1 cellular context compared by ENCODE assay signal in the genomic region with DNA sequence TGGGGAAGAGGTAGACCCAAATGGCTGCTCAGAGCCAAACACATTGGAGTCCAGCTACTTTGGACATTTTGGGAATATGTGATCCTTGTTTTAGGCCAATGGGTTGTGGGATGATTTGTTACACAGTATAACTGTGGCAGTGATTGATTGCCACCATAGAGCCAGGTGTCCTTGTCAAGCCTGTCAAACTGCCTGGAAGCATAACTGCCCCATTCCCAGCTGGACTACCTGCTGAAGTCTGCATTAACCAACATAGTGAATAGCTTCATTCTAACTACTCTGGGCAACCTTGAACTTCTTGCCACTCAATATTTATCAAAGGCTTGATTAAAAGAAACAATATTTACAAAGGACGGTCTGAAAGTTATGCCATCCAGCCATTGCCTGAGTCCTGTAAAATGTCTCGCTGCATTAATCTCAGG.
TF ChIP-seq lines count a peak whose summit lies in the region.

No MANE protein-coding gene starts in this region.

TF ChIP-seq in HepG2, 621 proteins besides CTCF, POLR2A, EP300 and RAD21 (continued from another document and continues in another):
- TF ChIP-seq, protein P1, sequence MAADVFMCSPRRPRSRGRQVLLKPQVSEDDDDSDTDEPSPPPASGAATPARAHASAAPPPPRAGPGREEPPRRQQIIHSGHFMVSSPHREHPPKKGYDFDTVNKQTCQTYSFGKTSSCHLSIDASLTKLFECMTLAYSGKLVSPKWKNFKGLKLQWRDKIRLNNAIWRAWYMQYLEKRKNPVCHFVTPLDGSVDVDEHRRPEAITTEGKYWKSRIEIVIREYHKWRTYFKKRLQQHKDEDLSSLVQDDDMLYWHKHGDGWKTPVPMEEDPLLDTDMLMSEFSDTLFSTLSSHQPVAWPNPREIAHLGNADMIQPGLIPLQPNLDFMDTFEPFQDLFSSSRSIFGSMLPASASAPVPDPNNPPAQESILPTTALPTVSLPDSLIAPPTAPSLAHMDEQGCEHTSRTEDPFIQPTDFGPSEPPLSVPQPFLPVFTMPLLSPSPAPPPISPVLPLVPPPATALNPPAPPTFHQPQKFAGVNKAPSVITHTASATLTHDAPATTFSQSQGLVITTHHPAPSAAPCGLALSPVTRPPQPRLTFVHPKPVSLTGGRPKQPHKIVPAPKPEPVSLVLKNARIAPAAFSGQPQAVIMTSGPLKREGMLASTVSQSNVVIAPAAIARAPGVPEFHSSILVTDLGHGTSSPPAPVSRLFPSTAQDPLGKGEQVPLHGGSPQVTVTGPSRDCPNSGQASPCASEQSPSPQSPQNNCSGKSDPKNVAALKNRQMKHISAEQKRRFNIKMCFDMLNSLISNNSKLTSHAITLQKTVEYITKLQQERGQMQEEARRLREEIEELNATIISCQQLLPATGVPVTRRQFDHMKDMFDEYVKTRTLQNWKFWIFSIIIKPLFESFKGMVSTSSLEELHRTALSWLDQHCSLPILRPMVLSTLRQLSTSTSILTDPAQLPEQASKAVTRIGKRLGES (CRISPR knock-in tag; IDR thresholded peaks at IDR 0.05; ENCODE audit: borderline replicate concordance), result no peak
- peak; percentile 44; the same call in 1 of the 2 replicates for TF ChIP-seq SALL2 (CRISPR knock-in tag; IDR thresholded peaks at IDR 0.05)
- peak; percentile 63 for TF ChIP-seq PITX1 (CRISPR knock-in tag; IDR thresholded peaks at IDR 0.05)
- no peak for TF ChIP-seq ZNF205 (CRISPR knock-in tag; IDR thresholded peaks at IDR 0.05)
- TF ChIP-seq ARNTL (CRISPR knock-in tag; IDR thresholded peaks at IDR 0.05), result no peak
- TF ChIP-seq ARNT2 (CRISPR knock-in tag; IDR thresholded peaks at IDR 0.05; ENCODE audit: low read depth), result peak; percentile 55; the same call in 1 of the 2 replicates
- TF ChIP-seq FOXA1 (IDR thresholded peaks at IDR 0.05), result 0 out of 2 replicates have a peak, but pooled peaks have one; percentile 7
- peak; percentile 95 for TF ChIP-seq FOXA1 (CRISPR knock-in tag; IDR thresholded peaks at IDR 0.05)
- TF ChIP-seq, protein P2, sequence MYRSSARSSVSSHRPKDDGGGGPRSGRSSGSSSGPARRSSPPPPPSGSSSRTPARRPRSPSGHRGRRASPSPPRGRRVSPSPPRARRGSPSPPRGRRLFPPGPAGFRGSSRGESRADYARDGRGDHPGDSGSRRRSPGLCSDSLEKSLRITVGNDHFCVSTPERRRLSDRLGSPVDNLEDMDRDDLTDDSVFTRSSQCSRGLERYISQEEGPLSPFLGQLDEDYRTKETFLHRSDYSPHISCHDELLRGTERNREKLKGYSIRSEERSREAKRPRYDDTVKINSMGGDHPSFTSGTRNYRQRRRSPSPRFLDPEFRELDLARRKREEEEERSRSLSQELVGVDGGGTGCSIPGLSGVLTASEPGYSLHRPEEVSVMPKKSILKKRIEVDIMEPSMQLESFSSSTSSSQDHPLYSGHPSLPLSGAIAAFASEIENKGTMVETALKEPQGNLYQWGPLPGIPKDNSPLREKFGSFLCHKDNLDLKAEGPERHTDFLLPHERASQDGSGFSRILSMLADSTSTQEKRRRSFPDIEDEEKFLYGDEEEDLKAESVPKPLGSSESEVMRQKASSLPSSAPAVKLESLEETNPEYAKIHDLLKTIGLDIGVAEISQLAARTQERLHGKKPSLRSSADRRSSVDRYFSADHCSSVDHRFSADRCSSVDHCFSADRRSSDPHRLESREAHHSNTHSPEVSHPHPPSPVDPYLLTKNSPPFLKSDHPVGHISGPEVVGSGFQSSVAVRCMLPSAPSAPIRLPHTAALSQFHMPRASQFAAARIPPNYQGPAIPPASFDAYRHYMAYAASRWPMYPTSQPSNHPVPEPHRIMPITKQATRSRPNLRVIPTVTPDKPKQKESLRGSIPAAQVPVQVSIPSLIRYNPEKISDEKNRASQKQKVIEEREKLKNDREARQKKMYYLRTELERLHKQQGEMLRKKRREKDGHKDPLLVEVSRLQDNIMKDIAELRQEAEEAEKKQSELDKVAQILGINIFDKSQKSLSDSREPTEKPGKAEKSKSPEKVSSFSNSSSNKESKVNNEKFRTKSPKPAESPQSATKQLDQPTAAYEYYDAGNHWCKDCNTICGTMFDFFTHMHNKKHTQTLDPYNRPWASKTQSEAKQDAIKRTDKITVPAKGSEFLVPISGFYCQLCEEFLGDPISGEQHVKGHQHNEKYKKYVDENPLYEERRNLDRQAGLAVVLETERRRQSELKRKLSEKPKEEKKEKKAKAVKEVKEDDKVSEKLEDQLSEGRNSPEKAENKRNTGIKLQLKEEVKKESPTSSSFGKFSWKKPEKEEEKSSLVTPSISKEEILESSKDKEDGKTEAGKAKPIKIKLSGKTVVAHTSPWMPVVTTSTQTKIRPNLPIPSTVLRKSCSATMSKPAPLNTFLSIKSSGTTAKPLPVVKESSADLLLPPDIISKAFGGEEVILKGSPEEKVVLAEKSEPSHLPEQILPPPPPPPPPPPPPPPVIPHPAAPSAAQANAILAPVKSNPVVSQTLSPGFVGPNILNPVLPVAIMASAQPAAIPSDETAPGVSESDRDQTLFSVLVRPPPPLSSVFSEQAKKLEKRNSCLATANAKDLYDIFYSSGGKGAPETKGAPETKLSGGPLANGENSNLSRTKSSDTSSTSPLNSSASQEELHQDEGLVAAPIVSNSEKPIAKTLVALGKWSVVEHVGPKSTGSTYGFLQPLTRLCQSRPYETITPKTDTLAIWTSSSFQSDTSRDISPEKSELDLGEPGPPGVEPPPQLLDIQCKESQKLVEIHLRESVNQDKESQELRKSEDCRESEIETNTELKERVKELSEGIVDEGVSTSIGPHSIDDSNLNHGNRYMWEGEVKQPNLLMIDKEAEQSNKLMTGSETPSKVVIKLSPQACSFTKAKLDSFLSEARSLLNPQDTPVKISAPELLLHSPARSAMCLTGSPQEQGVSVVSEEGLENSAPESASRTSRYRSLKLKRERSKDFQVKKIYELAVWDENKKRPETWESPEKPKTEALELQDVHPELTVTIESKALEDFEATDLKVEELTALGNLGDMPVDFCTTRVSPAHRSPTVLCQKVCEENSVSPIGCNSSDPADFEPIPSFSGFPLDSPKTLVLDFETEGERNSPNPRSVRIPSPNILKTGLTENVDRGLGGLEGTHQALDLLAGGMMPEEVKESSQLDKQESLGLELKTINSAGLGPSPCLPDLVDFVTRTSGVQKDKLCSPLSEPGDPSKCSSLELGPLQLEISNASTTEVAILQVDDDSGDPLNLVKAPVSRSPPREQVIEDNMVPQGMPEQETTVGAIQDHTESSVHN (CRISPR knock-in tag; IDR thresholded peaks at IDR 0.05), result no peak
- no peak for TF ChIP-seq RFX1 (IDR thresholded peaks at IDR 0.05)
- TF ChIP-seq POLR2G (IDR thresholded peaks at IDR 0.05; ENCODE audit: low read depth, low read length), result no peak
- TF ChIP-seq, protein P3, sequence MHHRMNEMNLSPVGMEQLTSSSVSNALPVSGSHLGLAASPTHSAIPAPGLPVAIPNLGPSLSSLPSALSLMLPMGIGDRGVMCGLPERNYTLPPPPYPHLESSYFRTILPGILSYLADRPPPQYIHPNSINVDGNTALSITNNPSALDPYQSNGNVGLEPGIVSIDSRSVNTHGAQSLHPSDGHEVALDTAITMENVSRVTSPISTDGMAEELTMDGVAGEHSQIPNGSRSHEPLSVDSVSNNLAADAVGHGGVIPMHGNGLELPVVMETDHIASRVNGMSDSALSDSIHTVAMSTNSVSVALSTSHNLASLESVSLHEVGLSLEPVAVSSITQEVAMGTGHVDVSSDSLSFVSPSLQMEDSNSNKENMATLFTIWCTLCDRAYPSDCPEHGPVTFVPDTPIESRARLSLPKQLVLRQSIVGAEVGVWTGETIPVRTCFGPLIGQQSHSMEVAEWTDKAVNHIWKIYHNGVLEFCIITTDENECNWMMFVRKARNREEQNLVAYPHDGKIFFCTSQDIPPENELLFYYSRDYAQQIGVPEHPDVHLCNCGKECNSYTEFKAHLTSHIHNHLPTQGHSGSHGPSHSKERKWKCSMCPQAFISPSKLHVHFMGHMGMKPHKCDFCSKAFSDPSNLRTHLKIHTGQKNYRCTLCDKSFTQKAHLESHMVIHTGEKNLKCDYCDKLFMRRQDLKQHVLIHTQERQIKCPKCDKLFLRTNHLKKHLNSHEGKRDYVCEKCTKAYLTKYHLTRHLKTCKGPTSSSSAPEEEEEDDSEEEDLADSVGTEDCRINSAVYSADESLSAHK (CRISPR knock-in tag; IDR thresholded peaks at IDR 0.05; ENCODE audit: borderline replicate concordance), result no peak
- TF ChIP-seq SKI (IDR thresholded peaks at IDR 0.05; ENCODE audit: partially characterized antibody), result peak; percentile 90
- no peak for TF ChIP-seq ZBTB26 (CRISPR knock-in tag; IDR thresholded peaks at IDR 0.05; ENCODE audit: borderline replicate concordance)
- TF ChIP-seq SMAD3 (CRISPR knock-in tag; IDR thresholded peaks at IDR 0.05), result no peak
- TF ChIP-seq KLF15 (CRISPR knock-in tag; IDR thresholded peaks at IDR 0.05; ENCODE audit: borderline replicate concordance), result no peak
- no peak for TF ChIP-seq BRCA1 (CRISPR knock-in tag; IDR thresholded peaks at IDR 0.05)
- no peak for TF ChIP-seq ZNF687 (CRISPR knock-in tag; IDR thresholded peaks at IDR 0.05)
- 0 out of 2 replicates have a peak, but pooled peaks have one; percentile 22 for TF ChIP-seq KDM4B (CRISPR knock-in tag; IDR thresholded peaks at IDR 0.05)
- no peak for TF ChIP-seq ZBTB8A (CRISPR knock-in tag; IDR thresholded peaks at IDR 0.05; ENCODE audit: borderline replicate concordance, low read depth)
- TF ChIP-seq ZNF24 (IDR thresholded peaks at IDR 0.05), result no peak
- TF ChIP-seq CC2D1A (CRISPR knock-in tag; IDR thresholded peaks at IDR 0.05), result no peak; the same call in 1 of the 2 replicates
- no peak for TF ChIP-seq ZNF883 (CRISPR knock-in tag; IDR thresholded peaks at IDR 0.05; ENCODE audit: not compliant biosample characterization)
- TF ChIP-seq PHB2 (IDR thresholded peaks at IDR 0.05; ENCODE audit: partially characterized antibody), result no peak
- no peak for TF ChIP-seq REL (CRISPR knock-in tag; conservative IDR thresholded peaks at IDR 0.05)
- no peak for TF ChIP-seq ZNF263 (CRISPR knock-in tag; IDR thresholded peaks at IDR 0.05)
- no peak for TF ChIP-seq NBN (conservative IDR thresholded peaks at IDR 0.05)
- TF ChIP-seq SUZ12 (IDR thresholded peaks at IDR 0.05; ENCODE audit: low read depth, low read length), result no peak
- peak; percentile 80; the same call in 1 of the 2 replicates for TF ChIP-seq ZNF788 (CRISPR knock-in tag; IDR thresholded peaks at IDR 0.05; ENCODE audit: borderline replicate concordance)
- TF ChIP-seq MEIS2 (CRISPR knock-in tag; IDR thresholded peaks at IDR 0.05), result peak; percentile 99
- TF ChIP-seq SIX1 (CRISPR knock-in tag; IDR thresholded peaks at IDR 0.05; ENCODE audit: borderline replicate concordance), result no peak
- peak; percentile 66; the same call in 1 of the 2 replicates for TF ChIP-seq ZNF430 (CRISPR knock-in tag; IDR thresholded peaks at IDR 0.05)
- TF ChIP-seq ZKSCAN5 (CRISPR knock-in tag; IDR thresholded peaks at IDR 0.05), result no peak
- TF ChIP-seq REPIN1 (CRISPR knock-in tag; IDR thresholded peaks at IDR 0.05; ENCODE audit: borderline replicate concordance, low read depth), result peak; percentile 42; the same call in 1 of the 2 replicates
- TF ChIP-seq, protein P4, sequence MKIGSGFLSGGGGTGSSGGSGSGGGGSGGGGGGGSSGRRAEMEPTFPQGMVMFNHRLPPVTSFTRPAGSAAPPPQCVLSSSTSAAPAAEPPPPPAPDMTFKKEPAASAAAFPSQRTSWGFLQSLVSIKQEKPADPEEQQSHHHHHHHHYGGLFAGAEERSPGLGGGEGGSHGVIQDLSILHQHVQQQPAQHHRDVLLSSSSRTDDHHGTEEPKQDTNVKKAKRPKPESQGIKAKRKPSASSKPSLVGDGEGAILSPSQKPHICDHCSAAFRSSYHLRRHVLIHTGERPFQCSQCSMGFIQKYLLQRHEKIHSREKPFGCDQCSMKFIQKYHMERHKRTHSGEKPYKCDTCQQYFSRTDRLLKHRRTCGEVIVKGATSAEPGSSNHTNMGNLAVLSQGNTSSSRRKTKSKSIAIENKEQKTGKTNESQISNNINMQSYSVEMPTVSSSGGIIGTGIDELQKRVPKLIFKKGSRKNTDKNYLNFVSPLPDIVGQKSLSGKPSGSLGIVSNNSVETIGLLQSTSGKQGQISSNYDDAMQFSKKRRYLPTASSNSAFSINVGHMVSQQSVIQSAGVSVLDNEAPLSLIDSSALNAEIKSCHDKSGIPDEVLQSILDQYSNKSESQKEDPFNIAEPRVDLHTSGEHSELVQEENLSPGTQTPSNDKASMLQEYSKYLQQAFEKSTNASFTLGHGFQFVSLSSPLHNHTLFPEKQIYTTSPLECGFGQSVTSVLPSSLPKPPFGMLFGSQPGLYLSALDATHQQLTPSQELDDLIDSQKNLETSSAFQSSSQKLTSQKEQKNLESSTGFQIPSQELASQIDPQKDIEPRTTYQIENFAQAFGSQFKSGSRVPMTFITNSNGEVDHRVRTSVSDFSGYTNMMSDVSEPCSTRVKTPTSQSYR (CRISPR knock-in tag; IDR thresholded peaks at IDR 0.05; ENCODE audit: borderline replicate concordance), result no peak
- TF ChIP-seq ZFP36 (IDR thresholded peaks at IDR 0.05; ENCODE audit: borderline replicate concordance, low read depth, low read length, partially characterized antibody), result no peak
- no peak; the same call in 1 of the 2 replicates for TF ChIP-seq ELF3 (CRISPR knock-in tag; IDR thresholded peaks at IDR 0.05)
- TF ChIP-seq DNMT1 (CRISPR knock-in tag; IDR thresholded peaks at IDR 0.05), result no peak
